In genomic region chr6:79694623-79695311, GRCh38 we compare ENCODE assay signal across 19 cellular contexts.
A peak's percentile ranks its signal among the peaks of the same experiment; 100 is the strongest.
DNase-seq lines count a peak whose midpoint lies in the region; ATAC-seq, FAIRE-seq and TF ChIP-seq lines count a peak whose summit lies in the region.
"Had no signal": no experiment of that assay in that cellular context is flagged by ENCODE, and none has a peak within 500 bp of the region (broad histone marks: within the 10 kb centered on the region; RNA-seq: fewer than 3 reads in every experiment).

No MANE protein-coding gene starts in this region.

- peaks cover 10% of the 10 kb centered on the region for H3K4me1 ChIP-seq in left ventricle myocardium inferior
- H3K4me1 ChIP-seq in kidney (ENCODE audit: control insufficient read depth in 1 of 2, insufficient read depth in 1 of 2, low read depth in 1 of 2, low read length in 2 of 2): no peaks in the 10 kb centered on the region

- ATAC-seq in left ventricle myocardium superior (no peak), HG02938 (IDR thresholded peaks at IDR 0.05; ENCODE audit: unreplicated experiment) (no peak)
- ATAC-seq: naive thymus-derived CD8-positive, alpha-beta T cell; stimulated activated effector memory CD8-positive, alpha-beta T cell treated with anti-CD3 and anti-CD28 coated beads, Interleukin-12 subunit alpha, Interleukin-12 subunit beta, amount 100 ng/mL, for 72 hours had no signal

- no peak overlapping the region for H3K4me3 Mint-ChIP-seq in immature natural killer cell
- H3K4me3 Mint-ChIP-seq: activated T-helper 1 cell treated with anti-CD3 and anti-CD28 coated beads, Interleukin-12 subunit alpha, Interleukin-12 subunit beta, Interleukin-2, Interleukin-4 antibody, amounts not matched to agents 30 ng/mL and 10 ng/mL and 1 ng/mL, durations not matched to agents 14 hours and 24 hours and 36 hours; CD4-positive, alpha-beta memory T cell; naive thymus-derived CD8-positive, alpha-beta T cell; stimulated activated effector memory CD8-positive, alpha-beta T cell treated with anti-CD3 and anti-CD28 coated beads, Interleukin-12 subunit alpha, Interleukin-12 subunit beta, amount 100 ng/mL, for 72 hours had no signal

- H3K4me3 ChIP-seq in left ventricle myocardium inferior: no peak overlapping the region
- H3K4me3 ChIP-seq in bronchial epithelial cell (ENCODE audit: low read depth, low read length): no peak overlapping the region
- no peak overlapping the region for H3K4me3 ChIP-seq in kidney (ENCODE audit: low read length in 2 of 2)
- H3K4me3 ChIP-seq in lower leg skin (ENCODE audit: low read depth, poor library complexity, severe bottlenecking): no peak overlapping the region
- H3K4me3 ChIP-seq: tibial nerve had no signal

- H3K27me3 Mint-ChIP-seq in immature natural killer cell (ENCODE audit: low read depth in 3 of 3): peaks cover 0 to 5% (median 2%) of the 10 kb centered on the region in 3 donors

- no peaks in the 10 kb centered on the region for H3K4me1 Mint-ChIP-seq in immature natural killer cell
- H3K4me1 Mint-ChIP-seq: CD4-positive, alpha-beta memory T cell; stimulated activated effector memory CD8-positive, alpha-beta T cell treated with anti-CD3 and anti-CD28 coated beads, Interleukin-12 subunit alpha, Interleukin-12 subunit beta, amount 100 ng/mL, for 72 hours had no signal

- DNase-seq in left ventricle myocardium inferior (no peak), left ventricle myocardium superior (no peak), bronchial epithelial cell (ENCODE audit: low read depth) (peak; percentile 8), medulla oblongata (ENCODE audit: extremely low spot score) (peak; percentile 32), kidney (no peak), lower leg skin (ENCODE audit: low spot score in 2 of 2) (no peak), immature natural killer cell (no peak)
- DNase-seq: CD4-positive, alpha-beta memory T cell; DMS79; naive thymus-derived CD8-positive, alpha-beta T cell; NCI-H1417 treated with DMSO at 0.1 percent for 48 hours; NCI-H2171 treated with DMSO at 0.1 percent for 48 hours; NCI-H748 treated with DMSO at 0.1 percent for 48 hours; RPMI8226 had no signal

- H3K27me3 ChIP-seq in left ventricle myocardium inferior (ENCODE audit: low read depth) (no peaks in the 10 kb centered on the region), bronchial epithelial cell (ENCODE audit: control insufficient read depth, insufficient read depth, low read length) (no peaks in the 10 kb centered on the region)
- H3K27me3 ChIP-seq: tibial nerve had no signal

- intact Hi-C loops in left ventricle myocardium inferior (cut with micrococcal nuclease) (no loop called here), left ventricle myocardium superior (cut with micrococcal nuclease) (no loop called here), kidney (cut with DNase I) (loop anchor here (10.0 kb wide), 1 partner anchor 120 kb away; no protein-coding TSS in a partner anchor), lower leg skin (cut with DNase I; ENCODE audit: low total_unique reads) (no loop called here)

- TF ChIP-seq POLR2A in lower leg skin (IDR thresholded peaks at IDR 0.05): no peak

- FAIRE-seq in bronchial epithelial cell (lab: Jason Lieb, UNC) (no peak), kidney (lab: Jason Lieb, UNC) (no peak)
- FAIRE-seq: H54 had no signal

- H3K9me3 Mint-ChIP-seq in immature natural killer cell: peaks cover 0 to 13% (median 0%) of the 10 kb centered on the region in 6 donors
- H3K9me3 Mint-ChIP-seq: stimulated activated effector memory CD8-positive, alpha-beta T cell treated with anti-CD3 and anti-CD28 coated beads, Interleukin-12 subunit alpha, Interleukin-12 subunit beta, amount 100 ng/mL, for 72 hours had no signal

- H3K27ac ChIP-seq in left ventricle myocardium inferior (replicated peaks) (peak overlapping the region; percentile 18), kidney (ENCODE audit: low read depth in 2 of 2, low read length in 2 of 2) (no peak overlapping the region)

- H3K36me3 Mint-ChIP-seq in immature natural killer cell: no peaks in the 10 kb centered on the region
- H3K36me3 Mint-ChIP-seq: CD4-positive, alpha-beta memory T cell; stimulated activated effector memory CD8-positive, alpha-beta T cell treated with anti-CD3 and anti-CD28 coated beads, Interleukin-12 subunit alpha, Interleukin-12 subunit beta, amount 100 ng/mL, for 72 hours had no signal

- no peak overlapping the region for H3K27ac Mint-ChIP-seq in immature natural killer cell
- H3K27ac Mint-ChIP-seq: activated T-helper 1 cell treated with anti-CD3 and anti-CD28 coated beads, Interleukin-12 subunit alpha, Interleukin-12 subunit beta, Interleukin-2, Interleukin-4 antibody, amounts not matched to agents 30 ng/mL and 10 ng/mL and 1 ng/mL, durations not matched to agents 14 hours and 24 hours and 36 hours; CD4-positive, alpha-beta memory T cell; stimulated activated effector memory CD8-positive, alpha-beta T cell treated with anti-CD3 and anti-CD28 coated beads, Interleukin-12 subunit alpha, Interleukin-12 subunit beta, amount 100 ng/mL, for 72 hours had no signal

- H3K36me3 ChIP-seq in left ventricle myocardium inferior (peaks cover 9% of the 10 kb centered on the region), bronchial epithelial cell (ENCODE audit: control insufficient read depth, insufficient read depth, low read length) (no peaks in the 10 kb centered on the region), kidney (ENCODE audit: control insufficient read depth in 1 of 2, insufficient read depth in 2 of 2, low read length in 2 of 2) (peaks cover 0 to 5% of the 10 kb centered on the region in 2 donors)

- H3K9me3 ChIP-seq in left ventricle myocardium inferior (replicated peaks) (no peaks in the 10 kb centered on the region), kidney (ENCODE audit: control insufficient read depth in 1 of 2, low read length in 2 of 2) (no peaks in the 10 kb centered on the region)
- H3K9me3 ChIP-seq: tibial nerve had no signal

- 72 to 86% methylated on average over 5 of the region's 5 CpGs for WGBS in lower leg skin, 2 donors

- H3K9ac ChIP-seq in kidney (ENCODE audit: low read length in 2 of 2): no peak overlapping the region

- TF ChIP-seq CTCF in left ventricle myocardium inferior (IDR thresholded peaks at IDR 0.05; ENCODE audit: borderline replicate concordance): no peak
- peak; percentile 62 for TF ChIP-seq CTCF in bronchial epithelial cell (IDR thresholded peaks at IDR 0.05; ENCODE audit: insufficient read depth, low read length, severe bottlenecking)
- TF ChIP-seq CTCF in kidney (IDR thresholded peaks at IDR 0.05; ENCODE audit: borderline replicate concordance, extremely low read depth, insufficient read depth): no peak
- no peak for TF ChIP-seq CTCF in lower leg skin (IDR thresholded peaks at IDR 0.05)

Comparison
In these comparisons a context has a peak if more than half of its experiments do, and no peak if none do; other contexts are left out.
1. DNase-seq: peak in bronchial epithelial cell (single experiment) and medulla oblongata (single experiment); none in left ventricle myocardium inferior (single experiment), left ventricle myocardium superior (single experiment), kidney (single experiment), lower leg skin (0 of 2) and immature natural killer cell (0 of 3).